ENCODE assay signal across 8 cellular contexts in genomic region chr1:65165269-65166002, GRCh38. TPM values are rescaled to one million over a fixed set of nuclear protein-coding genes. Genes with fewer than 3 reads are reported as not detected.
DNase-seq lines count a peak whose midpoint lies in the region; ATAC-seq and TF ChIP-seq lines count a peak whose summit lies in the region.

No MANE protein-coding gene starts in this region.

- no peak for TF ChIP-seq CTCF in HEK293 (tag by site-specific recombination; IDR thresholded peaks at IDR 0.05)
- no peak for TF ChIP-seq CTCF in left lung (IDR thresholded peaks at IDR 0.05)
- no peak for TF ChIP-seq CTCF in brain microvascular endothelial cell (IDR thresholded peaks at IDR 0.05; ENCODE audit: low read depth, low read length, missing control alignments)
- TF ChIP-seq CTCF in coronary artery (IDR thresholded peaks at IDR 0.05) = no peak

- in situ Hi-C loops in brain microvascular endothelial cell (cut with HindIII; ENCODE audit: low pct_ligation_motif_present, low sequenced_read_pairs) = no loop called here

- intact Hi-C loops in left lung (cut with DNase I) = no loop called here

- H3K4me3 ChIP-seq in HEK293 (ENCODE audit: low read depth, low read length) (no peak overlapping the region), left lung (no peak overlapping the region), brain microvascular endothelial cell (ENCODE audit: low read depth, low read length) (no peak overlapping the region), coronary artery (no peak overlapping the region)

- H3K9me3 ChIP-seq in HEK293 (ENCODE audit: control insufficient read depth, insufficient read depth, low read depth, low read length) = no peaks in the 10 kb centered on the region
- H3K9me3 ChIP-seq in left lung = no peaks in the 10 kb centered on the region

- H3K4me1 ChIP-seq in HEK293 (ENCODE audit: control insufficient read depth, insufficient read depth, low read length) = peaks cover 7% of the 10 kb centered on the region
- H3K4me1 ChIP-seq in left lung = peaks cover 5 to 27% of the 10 kb centered on the region in 2 donors

- no peak overlapping the region for H3K27ac ChIP-seq in HEK293 (ENCODE audit: extremely low read depth, low read depth, low read length)
- no peak overlapping the region for H3K27ac ChIP-seq in left lung
- H3K27ac ChIP-seq in brain microvascular endothelial cell = no peak overlapping the region
- no peak overlapping the region for H3K27ac ChIP-seq in coronary artery

- H3K36me3 ChIP-seq in HEK293 (ENCODE audit: control insufficient read depth in 2 of 2, insufficient read depth in 1 of 2, low read length in 2 of 2) (no peaks in the 10 kb centered on the region), left lung (no peaks in the 10 kb centered on the region), brain microvascular endothelial cell (replicated peaks) (no peaks in the 10 kb centered on the region)

- ATAC-seq in GM18519 (IDR thresholded peaks at IDR 0.05; ENCODE audit: low FRiP score, unreplicated experiment) (peak; percentile 87), left lung (peak; percentile 61)

- DNase-seq in MV-4-11 (lab: John Stamatoyannopoulos, UW) = peak; percentile 99
- peak in 1 of 2 donors; percentile 53 for DNase-seq in left lung
- no peak for DNase-seq in brain microvascular endothelial cell
- DNase-seq in SK-N-DZ (ENCODE audit: low spot score) = no peak
- no peak for DNase-seq in AG20443 (ENCODE audit: low spot score)
- DNase-seq in coronary artery (ENCODE audit: low spot score) = no peak

- CTCF ChIA-PET in HEK293 (lab: Yijun Ruan, JAX) = interaction anchor here (0.7 kb wide), 1 partner anchor 469 kb away, joined by 3 read pairs; no protein-coding TSS in a partner anchor

- POLR2A ChIA-PET in HEK293 (lab: Yijun Ruan, JAX) = interaction anchor here (0.6 kb wide), 1 partner anchor 301 kb away, joined by 5 read pairs; no protein-coding TSS in a partner anchor

- no peaks in the 10 kb centered on the region for H3K27me3 ChIP-seq in left lung
- H3K27me3 ChIP-seq in brain microvascular endothelial cell (replicated peaks) = no peaks in the 10 kb centered on the region

TF ChIP-seq in HEK293, 187 proteins besides CTCF, POLR2A, EP300 and RAD21 (continues in another document):
- no peak for TF ChIP-seq AEBP2 (tag by site-specific recombination; IDR thresholded peaks at IDR 0.05; ENCODE audit: borderline replicate concordance)
- TF ChIP-seq ZNF660 (tag by site-specific recombination; IDR thresholded peaks at IDR 0.05) = peak; percentile 82
- TF ChIP-seq, protein P1, sequence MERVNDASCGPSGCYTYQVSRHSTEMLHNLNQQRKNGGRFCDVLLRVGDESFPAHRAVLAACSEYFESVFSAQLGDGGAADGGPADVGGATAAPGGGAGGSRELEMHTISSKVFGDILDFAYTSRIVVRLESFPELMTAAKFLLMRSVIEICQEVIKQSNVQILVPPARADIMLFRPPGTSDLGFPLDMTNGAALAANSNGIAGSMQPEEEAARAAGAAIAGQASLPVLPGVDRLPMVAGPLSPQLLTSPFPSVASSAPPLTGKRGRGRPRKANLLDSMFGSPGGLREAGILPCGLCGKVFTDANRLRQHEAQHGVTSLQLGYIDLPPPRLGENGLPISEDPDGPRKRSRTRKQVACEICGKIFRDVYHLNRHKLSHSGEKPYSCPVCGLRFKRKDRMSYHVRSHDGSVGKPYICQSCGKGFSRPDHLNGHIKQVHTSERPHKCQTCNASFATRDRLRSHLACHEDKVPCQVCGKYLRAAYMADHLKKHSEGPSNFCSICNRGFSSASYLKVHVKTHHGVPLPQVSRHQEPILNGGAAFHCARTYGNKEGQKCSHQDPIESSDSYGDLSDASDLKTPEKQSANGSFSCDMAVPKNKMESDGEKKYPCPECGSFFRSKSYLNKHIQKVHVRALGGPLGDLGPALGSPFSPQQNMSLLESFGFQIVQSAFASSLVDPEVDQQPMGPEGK (tag by site-specific recombination; IDR thresholded peaks at IDR 0.05) = peak; percentile 34; the same call in 1 of the 2 replicates
- no peak for TF ChIP-seq GFI1B (tag by site-specific recombination; IDR thresholded peaks at IDR 0.05)
- peak; percentile 56; the same call in 1 of the 2 replicates for TF ChIP-seq KLF9 (tag by site-specific recombination; IDR thresholded peaks at IDR 0.05; ENCODE audit: low read depth)
- TF ChIP-seq SP2 (tag by site-specific recombination; IDR thresholded peaks at IDR 0.05) = peak; percentile 36
- no peak for TF ChIP-seq HOXD13 (CRISPR knock-in tag; IDR thresholded peaks at IDR 0.05; ENCODE audit: borderline replicate concordance)
- TF ChIP-seq ZNF202 (tag by site-specific recombination; IDR thresholded peaks at IDR 0.05; ENCODE audit: borderline replicate concordance) = no peak
- TF ChIP-seq ZNF239 (tag by site-specific recombination; IDR thresholded peaks at IDR 0.05) = no peak
- TF ChIP-seq ZNF664 (tag by site-specific recombination; IDR thresholded peaks at IDR 0.05) = no peak
- TF ChIP-seq ZNF692 (tag by site-specific recombination; IDR thresholded peaks at IDR 0.05) = peak; percentile 82
- TF ChIP-seq, protein P2, sequence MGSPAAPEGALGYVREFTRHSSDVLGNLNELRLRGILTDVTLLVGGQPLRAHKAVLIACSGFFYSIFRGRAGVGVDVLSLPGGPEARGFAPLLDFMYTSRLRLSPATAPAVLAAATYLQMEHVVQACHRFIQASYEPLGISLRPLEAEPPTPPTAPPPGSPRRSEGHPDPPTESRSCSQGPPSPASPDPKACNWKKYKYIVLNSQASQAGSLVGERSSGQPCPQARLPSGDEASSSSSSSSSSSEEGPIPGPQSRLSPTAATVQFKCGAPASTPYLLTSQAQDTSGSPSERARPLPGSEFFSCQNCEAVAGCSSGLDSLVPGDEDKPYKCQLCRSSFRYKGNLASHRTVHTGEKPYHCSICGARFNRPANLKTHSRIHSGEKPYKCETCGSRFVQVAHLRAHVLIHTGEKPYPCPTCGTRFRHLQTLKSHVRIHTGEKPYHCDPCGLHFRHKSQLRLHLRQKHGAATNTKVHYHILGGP (tag by site-specific recombination; IDR thresholded peaks at IDR 0.05) = no peak
- TF ChIP-seq ZNF701 (tag by site-specific recombination; IDR thresholded peaks at IDR 0.05) = no peak
- no peak for TF ChIP-seq ZNF677 (tag by site-specific recombination; IDR thresholded peaks at IDR 0.05)
- TF ChIP-seq ZEB2 (tag by site-specific recombination; IDR thresholded peaks at IDR 0.05) = 0 out of 2 replicates have a peak, but pooled peaks have one; percentile 21
- 0 out of 2 replicates have a peak, but pooled peaks have one; percentile 49 for TF ChIP-seq ZNF580 (tag by site-specific recombination; IDR thresholded peaks at IDR 0.05)
- TF ChIP-seq ZNF221 (tag by site-specific recombination; IDR thresholded peaks at IDR 0.05; ENCODE audit: borderline replicate concordance) = no peak
- TF ChIP-seq, protein P3, sequence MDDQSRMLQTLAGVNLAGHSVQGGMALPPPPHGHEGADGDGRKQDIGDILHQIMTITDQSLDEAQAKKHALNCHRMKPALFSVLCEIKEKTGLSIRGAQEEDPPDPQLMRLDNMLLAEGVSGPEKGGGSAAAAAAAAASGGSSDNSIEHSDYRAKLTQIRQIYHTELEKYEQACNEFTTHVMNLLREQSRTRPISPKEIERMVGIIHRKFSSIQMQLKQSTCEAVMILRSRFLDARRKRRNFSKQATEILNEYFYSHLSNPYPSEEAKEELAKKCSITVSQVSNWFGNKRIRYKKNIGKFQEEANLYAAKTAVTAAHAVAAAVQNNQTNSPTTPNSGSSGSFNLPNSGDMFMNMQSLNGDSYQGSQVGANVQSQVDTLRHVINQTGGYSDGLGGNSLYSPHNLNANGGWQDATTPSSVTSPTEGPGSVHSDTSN (CRISPR knock-in tag; IDR thresholded peaks at IDR 0.05) = no peak
- TF ChIP-seq MZF1 (tag by site-specific recombination; IDR thresholded peaks at IDR 0.05; ENCODE audit: borderline replicate concordance) = peak; percentile 51; the same call in 1 of the 2 replicates
- 0 out of 2 replicates have a peak, but pooled peaks have one; percentile 15 for TF ChIP-seq KLF1 (tag by site-specific recombination; IDR thresholded peaks at IDR 0.05)
- no peak for TF ChIP-seq ZNF785 (tag by site-specific recombination; IDR thresholded peaks at IDR 0.05)
- TF ChIP-seq KLF10 (tag by site-specific recombination; IDR thresholded peaks at IDR 0.05) = no peak
- TF ChIP-seq ZNF600 (tag by site-specific recombination; IDR thresholded peaks at IDR 0.05) = peak; percentile 94
- TF ChIP-seq ZNF10 (tag by site-specific recombination; IDR thresholded peaks at IDR 0.05) = no peak
- no peak for TF ChIP-seq ZBTB20 (tag by site-specific recombination; IDR thresholded peaks at IDR 0.05)
- no peak for TF ChIP-seq ZBTB21 (tag by site-specific recombination; IDR thresholded peaks at IDR 0.05)

RNA-seq across cellular contexts. Expression of gene AK4, which starts 17.4 kb away (rescaled TPM):
- total RNA-seq in left lung = 1 to 10 TPM; 3.3 to 8.7 TPM
- 13.7 and 16.0 TPM in 2 replicates for polyA plus RNA-seq in SK-N-DZ (2014; cell fraction: cytosol; rRNA removed)
- polyA plus RNA-seq in SK-N-DZ (2014; cell fraction: nucleus; rRNA removed) = 6.9 and 9.4 TPM in 2 replicates
